In the genomic region with DNA sequence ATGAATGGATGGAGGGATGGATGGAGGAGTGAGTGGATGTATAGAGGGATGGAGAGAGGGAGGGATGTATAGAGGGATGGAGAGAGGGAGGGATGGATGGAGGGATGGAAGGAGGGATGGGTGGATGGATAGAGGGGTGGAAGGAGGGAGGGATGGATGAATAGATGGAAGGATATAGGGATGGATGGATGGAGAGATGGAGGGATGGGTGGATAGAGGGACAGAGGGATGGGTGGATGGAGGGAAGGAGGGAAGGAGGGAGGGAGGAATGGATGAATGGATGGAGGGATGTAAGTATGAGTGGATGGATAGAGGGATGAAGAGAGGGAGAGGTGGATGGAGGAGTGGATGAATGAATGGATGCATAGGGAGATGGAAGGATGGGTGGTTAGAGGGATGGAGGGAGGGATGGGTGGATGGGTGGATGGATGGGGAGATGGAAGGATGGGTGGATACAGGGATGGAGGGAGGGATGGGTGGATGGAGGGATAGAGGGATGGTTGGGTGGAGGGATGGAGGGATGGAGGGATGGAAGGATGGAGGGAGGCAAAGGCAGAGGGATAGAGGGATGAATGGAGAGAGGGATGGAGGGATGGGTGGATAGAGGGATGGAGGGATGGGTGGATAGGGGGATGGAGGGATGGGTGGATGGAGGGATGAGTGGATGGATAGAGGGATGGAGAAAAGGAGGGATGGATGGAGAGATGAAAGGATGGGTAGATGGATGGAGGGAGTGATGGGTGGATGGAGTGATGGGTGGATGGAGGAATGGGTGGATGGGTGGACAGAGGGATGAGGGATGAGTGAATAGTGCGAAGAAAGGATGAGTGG, we compare ENCODE assay signal across 1 cellular context.
TF ChIP-seq lines count a peak whose summit lies in the region.

No MANE protein-coding gene starts in this region.

TF ChIP-seq in H1, 55 proteins besides CTCF, POLR2A, EP300 and RAD21:
- TF ChIP-seq CTBP2 (IDR thresholded peaks at IDR 0.05; ENCODE audit: borderline replicate concordance, insufficient read depth, insufficient read length, low read length) (no peak), CEBPB (IDR thresholded peaks at IDR 0.05; ENCODE audit: low read depth, low read length) (no peak), SIN3A (conservative IDR thresholded peaks at IDR 0.05 in 1 of 2, IDR thresholded peaks at IDR 0.05 in 1 of 2; ENCODE audit: low read depth in 1 of 2, low read length in 2 of 2) (no peak), KDM1A (IDR thresholded peaks at IDR 0.05; ENCODE audit: borderline replicate concordance, low read length) (no peak), SAP30 (IDR thresholded peaks at IDR 0.05; ENCODE audit: insufficient read depth, insufficient replicate concordance, low read length) (no peak), TEAD4 (IDR thresholded peaks at IDR 0.05; ENCODE audit: low read depth, low read length) (no peak), HDAC6 (IDR thresholded peaks at IDR 0.05; ENCODE audit: low read depth, low read length) (no peak), JUN (IDR thresholded peaks at IDR 0.05; ENCODE audit: low read depth, low read length) (no peak), GTF2F1 (IDR thresholded peaks at IDR 0.05; ENCODE audit: borderline replicate concordance, low read depth, low read length) (no peak), SP1 (IDR thresholded peaks at IDR 0.05; ENCODE audit: low read depth, low read length) (no peak), BCL11A (IDR thresholded peaks at IDR 0.05; ENCODE audit: low read depth in 2 of 2, low read length in 2 of 2) (no peak), CHD2 (IDR thresholded peaks at IDR 0.05; ENCODE audit: low read length) (no peak), TAF1 (IDR thresholded peaks at IDR 0.05; ENCODE audit: low read depth, low read length) (no peak)
- TF ChIP-seq, protein P1, sequence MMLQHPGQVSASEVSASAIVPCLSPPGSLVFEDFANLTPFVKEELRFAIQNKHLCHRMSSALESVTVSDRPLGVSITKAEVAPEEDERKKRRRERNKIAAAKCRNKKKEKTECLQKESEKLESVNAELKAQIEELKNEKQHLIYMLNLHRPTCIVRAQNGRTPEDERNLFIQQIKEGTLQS (IDR thresholded peaks at IDR 0.05; ENCODE audit: insufficient read depth, low read depth, low read length) = no peak
- TF ChIP-seq, protein P2, sequence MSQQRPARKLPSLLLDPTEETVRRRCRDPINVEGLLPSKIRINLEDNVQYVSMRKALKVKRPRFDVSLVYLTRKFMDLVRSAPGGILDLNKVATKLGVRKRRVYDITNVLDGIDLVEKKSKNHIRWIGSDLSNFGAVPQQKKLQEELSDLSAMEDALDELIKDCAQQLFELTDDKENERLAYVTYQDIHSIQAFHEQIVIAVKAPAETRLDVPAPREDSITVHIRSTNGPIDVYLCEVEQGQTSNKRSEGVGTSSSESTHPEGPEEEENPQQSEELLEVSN (IDR thresholded peaks at IDR 0.05) = no peak
TF ChIP-seq in H1: peak in this region for 0.
